Comparison of ENCODE assay signal across 8 cellular contexts in genomic region chr19:1169921-1170885, GRCh38. TPM values are rescaled to one million over a fixed set of nuclear protein-coding genes. Genes with fewer than 3 reads are reported as not detected.
DNase-seq lines count a peak whose midpoint lies in the region.

No MANE protein-coding gene starts in this region.

- in situ Hi-C loops in T47D (cut with HindIII; ENCODE audit: low pct_unique_long_range_greater_than_20kb, low sequenced_read_pairs), result no loop called here

- peak; percentile 82 for DNase-seq in A172 (ENCODE audit: low spot score)
- DNase-seq in HPDE6-E6E7 (ENCODE audit: extremely low spot score), result peak; percentile 83
- peak; percentile 58 to 97 for DNase-seq in T47D (ENCODE audit: low read depth in 1 of 2, low spot score in 1 of 2)
- DNase-seq in middle frontal gyrus (ENCODE audit: extremely low spot score, low spot score), result peak; percentile 24
- no peak for DNase-seq in NCI-H2196 treated with DMSO at 0.1 percent for 48 hours (lab: John Stamatoyannopoulos, UW; ENCODE audit: unreplicated experiment)
- no peak for DNase-seq in NCI-H1105 treated with DMSO at 0.1 percent for 48 hours (lab: John Stamatoyannopoulos, UW)
- no peak for DNase-seq in retina
- DNase-seq in globus pallidus (ENCODE audit: low spot score), result no peak

RNA-seq across cellular contexts. Expression of gene SBNO2, which starts 3.9 kb away (rescaled TPM):
- 37.0 and 51.1 TPM in 2 replicates for total RNA-seq in A172 (2014; rRNA removed; shearing (Covaris generic))

RNA-seq across cellular contexts. Expression of gene STK11, which starts 35.4 kb away (rescaled TPM):
- total RNA-seq in A172 (2014; rRNA removed; shearing (Covaris generic)), result 87.8 and 98.9 TPM in 2 replicates

Comparison
In these comparisons a context has a peak if more than half of its experiments do, and no peak if none do; other contexts are left out.
1. DNase-seq: peak in A172 (single experiment), HPDE6-E6E7 (single experiment), T47D (2 of 2) and middle frontal gyrus (single experiment); none in NCI-H2196 treated with DMSO at 0.1 percent for 48 hours (single experiment), NCI-H1105 treated with DMSO at 0.1 percent for 48 hours (single experiment), retina (single experiment) and globus pallidus (single experiment).